8 cellular contexts compared by ENCODE assay signal in the genomic region with DNA sequence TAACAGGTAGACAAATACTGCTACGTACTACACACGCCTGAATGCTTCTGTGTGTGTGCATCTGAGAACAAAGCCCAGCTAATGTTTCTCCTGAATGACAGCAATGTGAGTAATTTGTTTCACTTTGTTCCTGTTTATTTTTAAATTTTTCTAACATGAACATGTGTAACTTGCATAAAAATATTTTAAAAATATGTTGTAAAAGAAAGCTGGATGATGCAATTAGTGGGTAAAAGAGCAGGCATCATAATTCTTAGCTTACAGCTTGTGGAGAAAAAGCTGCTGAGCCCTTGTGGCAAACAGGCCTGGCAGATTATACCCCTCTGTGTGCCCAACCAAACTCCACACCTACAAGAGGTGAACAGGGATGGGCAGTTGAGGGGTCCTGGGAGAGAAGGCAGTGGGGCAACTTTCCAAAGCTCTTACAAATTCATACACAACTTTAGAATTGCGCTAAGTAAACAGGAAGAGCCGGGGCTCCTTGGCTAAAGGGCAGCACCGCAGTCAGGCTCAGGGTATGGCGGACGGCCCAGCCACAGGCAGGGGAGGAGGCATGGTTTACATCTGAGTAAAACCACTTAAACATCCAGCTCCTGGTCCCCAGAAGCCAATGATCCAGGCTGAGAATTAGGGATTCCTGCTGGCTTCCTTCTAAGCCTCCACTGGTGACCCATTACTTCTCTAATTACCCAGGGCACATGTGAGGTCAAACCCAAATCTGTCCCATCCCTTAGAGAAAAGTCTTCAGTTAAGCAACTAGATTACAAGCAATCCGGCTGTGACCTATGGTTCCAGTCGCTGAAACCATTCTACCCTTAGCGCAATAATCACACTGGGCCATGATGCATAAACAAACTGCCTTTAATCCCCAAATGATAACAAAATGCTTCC. TPM values are rescaled to one million over a fixed set of nuclear protein-coding genes. Genes with fewer than 3 reads are reported as not detected.
DNase-seq lines count a peak whose midpoint lies in the region; ATAC-seq and TF ChIP-seq lines count a peak whose summit lies in the region.

No MANE protein-coding gene starts in this region.

- no peaks in the 10 kb centered on the region for H3K36me3 ChIP-seq in psoas muscle (ENCODE audit: insufficient read depth in 1 of 2, low read depth in 1 of 2)

- H3K27ac ChIP-seq in adipose tissue (ENCODE audit: low read depth, low read length) (peak overlapping the region; percentile 59), psoas muscle (peak overlapping the region; percentile 65)

- no peak for TF ChIP-seq CTCF in psoas muscle (IDR thresholded peaks at IDR 0.05)
- no peak for TF ChIP-seq CTCF in GM10266 (IDR thresholded peaks at IDR 0.05; ENCODE audit: control insufficient read depth, insufficient read depth, low read depth, missing control alignments)

- H3K9me3 ChIP-seq in psoas muscle = no peaks in the 10 kb centered on the region

- 36 to 64% (median 43%) methylated on average over 10 of the region's 10 CpGs for WGBS in adipose tissue, 3 donors
- WGBS in psoas muscle, 3 donors = 46 to 50% (median 49%) methylated on average over 10 of the region's 10 CpGs

- ATAC-seq in left cardiac atrium (peak; percentile 52 to 71), psoas muscle (peak in 2 of 4 donors; percentile 22 to 50), HG02970 (IDR thresholded peaks at IDR 0.05; ENCODE audit: low FRiP score, unreplicated experiment) (no peak)

- H3K4me1 ChIP-seq in psoas muscle = peaks cover 4% of the 10 kb centered on the region

- H3K4me3 ChIP-seq in psoas muscle = no peak overlapping the region

- intact Hi-C loops in left cardiac atrium (cut with DNase I) (no loop called here), psoas muscle (cut with DNase I) (no loop called here)

- peak; percentile 74 for DNase-seq in GM04504 (ENCODE audit: low read depth)
- no peak for DNase-seq in left cardiac atrium
- peak in 1 of 2 donors; percentile 25 for DNase-seq in psoas muscle
- no peak for DNase-seq in GM10266 (ENCODE audit: extremely low spot score)
- DNase-seq in LoVo (ENCODE audit: low spot score) = no peak
- no peak for DNase-seq in pons (ENCODE audit: low spot score)

- peaks cover 0 to 16% (median 5%) of the 10 kb centered on the region in 3 donors for H3K27me3 ChIP-seq in psoas muscle (ENCODE audit: insufficient read depth in 3 of 3, low read length in 2 of 3)

RNA-seq across cellular contexts. Expression of gene PXDN, which starts 14.0 kb away (rescaled TPM):
- 100 to 1,000 TPM in 1 of 3 donors, 10 to 100 TPM in 2; 10.2 to 132 (median 17.7) TPM for polyA plus RNA-seq in adipose tissue
- 10 to 100 TPM; 34.8 to 46.0 TPM for total RNA-seq in left cardiac atrium
- total RNA-seq in psoas muscle = 10 to 100 TPM in 3 of 4 donors, 1 to 10 TPM in 1; 8.5 to 15.4 (median 12.6) TPM
- polyA plus RNA-seq in psoas muscle = 1 to 10 TPM; 4.1 to 9.4 (median 4.8) TPM
